In genomic region chr3:111692593-111693552, GRCh38 we compare ENCODE assay signal across 12 cellular contexts. TPM values are rescaled to one million over a fixed set of nuclear protein-coding genes. Genes with fewer than 3 reads are reported as not detected.
A peak's percentile ranks its signal among the peaks of the same experiment; 100 is the strongest.
DNase-seq lines count a peak whose midpoint lies in the region; ATAC-seq and TF ChIP-seq lines count a peak whose summit lies in the region.
"Had no signal": no experiment of that assay in that cellular context is flagged by ENCODE, and none has a peak within 500 bp of the region (broad histone marks: within the 10 kb centered on the region; RNA-seq: fewer than 3 reads in every experiment).

No MANE protein-coding gene starts in this region.

- H3K36me3 ChIP-seq in Karpas-422 (ENCODE audit: insufficient read depth, low read length): no peaks in the 10 kb centered on the region
- H3K36me3 ChIP-seq in psoas muscle (ENCODE audit: insufficient read depth in 1 of 2, low read depth in 1 of 2): no peaks in the 10 kb centered on the region
- H3K36me3 ChIP-seq in MG63: no peaks in the 10 kb centered on the region
- H3K36me3 ChIP-seq in esophagus muscularis mucosa: no peaks in the 10 kb centered on the region
- H3K36me3 ChIP-seq: gastroesophageal sphincter, WERI-Rb-1 had no signal

- H3K9me3 ChIP-seq in Karpas-422 (ENCODE audit: low read length) (no peaks in the 10 kb centered on the region), psoas muscle (no peaks in the 10 kb centered on the region), MG63 (no peaks in the 10 kb centered on the region), esophagus muscularis mucosa (no peaks in the 10 kb centered on the region)
- H3K9me3 ChIP-seq: gastroesophageal sphincter had no signal

- whole genome bisulfite sequencing in psoas muscle, 3 donors: 35 to 52% (median 40%) methylated on average over 8 of the region's 8 CpGs
- WGBS in esophagus muscularis mucosa: 63% methylated on average over 8 of the region's 8 CpGs

- no peak for TF ChIP-seq EP300 in esophagus muscularis mucosa (IDR thresholded peaks at IDR 0.05)

- H3K27me3 ChIP-seq in Karpas-422 (ENCODE audit: low read length) (no peaks in the 10 kb centered on the region), psoas muscle (ENCODE audit: insufficient read depth in 3 of 3, low read length in 2 of 3) (no peaks in the 10 kb centered on the region), MG63 (no peaks in the 10 kb centered on the region), esophagus muscularis mucosa (no peaks in the 10 kb centered on the region)
- H3K27me3 ChIP-seq: gastroesophageal sphincter had no signal

- H3K27ac ChIP-seq in Karpas-422 (ENCODE audit: low read length): no peak overlapping the region
- H3K27ac ChIP-seq in psoas muscle: no peak overlapping the region
- no peak overlapping the region for H3K27ac ChIP-seq in esophagus muscularis mucosa (replicated peaks in 1 of 4)
- H3K27ac ChIP-seq: gastroesophageal sphincter, WERI-Rb-1 had no signal

- no peaks in the 10 kb centered on the region for H3K9me3 Mint-ChIP-seq in activated CD8-positive, alpha-beta memory T cell treated with anti-CD3 and anti-CD28 coated beads, Interleukin-2, amount 10 ng/mL, durations not matched to agents 7 days and 5 days (ENCODE audit: low read depth)

- no peaks in the 10 kb centered on the region for H3K79me2 ChIP-seq in Karpas-422 (ENCODE audit: low read length)

- peaks cover 17% of the 10 kb centered on the region for H3K4me1 ChIP-seq in Karpas-422 (ENCODE audit: low read length)
- H3K4me1 ChIP-seq in psoas muscle: peaks cover 3% of the 10 kb centered on the region
- H3K4me1 ChIP-seq in esophagus muscularis mucosa: no peaks in the 10 kb centered on the region
- H3K4me1 ChIP-seq: gastroesophageal sphincter had no signal

- TF ChIP-seq POLR2A in esophagus muscularis mucosa (IDR thresholded peaks at IDR 0.05; ENCODE audit: low read depth): no peak

- H3K9me2 ChIP-seq in Karpas-422 (replicated peaks; ENCODE audit: insufficient read depth, low read length): no peaks in the 10 kb centered on the region

- H3K27me3 Mint-ChIP-seq in activated CD8-positive, alpha-beta memory T cell treated with anti-CD3 and anti-CD28 coated beads, Interleukin-2, amount 10 ng/mL, durations not matched to agents 7 days and 5 days: no peaks in the 10 kb centered on the region

- CTCF ChIA-PET in activated CD8-positive, alpha-beta memory T cell treated with anti-CD3 and anti-CD28 coated beads, Interleukin-2, amount 10 ng/mL, durations not matched to agents 7 days and 5 days (lab: Charles Lee): interaction anchor here (0.7 to 2.8 kb wide), 8 partner anchors 8 to 275 kb away, joined by 3 to 21 read pairs (median 4); no protein-coding TSS in a partner anchor

- no peaks in the 10 kb centered on the region; the same call in 1 of the 2 replicates for H4K20me1 ChIP-seq in Karpas-422 (ENCODE audit: insufficient read depth, low read depth, low read length)

- peaks cover 80% of the 10 kb centered on the region for H3K4me1 Mint-ChIP-seq in activated CD8-positive, alpha-beta memory T cell treated with anti-CD3 and anti-CD28 coated beads, Interleukin-2, amount 10 ng/mL, durations not matched to agents 7 days and 5 days

- peaks cover 16% of the 10 kb centered on the region for H3K36me3 Mint-ChIP-seq in activated CD8-positive, alpha-beta memory T cell treated with anti-CD3 and anti-CD28 coated beads, Interleukin-2, amount 10 ng/mL, durations not matched to agents 7 days and 5 days

- TF ChIP-seq CTCF in psoas muscle (IDR thresholded peaks at IDR 0.05) (no peak), esophagus muscularis mucosa (IDR thresholded peaks at IDR 0.05) (no peak)

- peak overlapping the region; percentile 16 for H3K4me2 ChIP-seq in Karpas-422 (ENCODE audit: low read depth, low read length, poor library complexity, severe bottlenecking)

- DNase-seq in activated CD8-positive, alpha-beta memory T cell treated with anti-CD3 and anti-CD28 coated beads, Interleukin-2, amount 10 ng/mL, durations not matched to agents 7 days and 5 days: no peak
- no peak for DNase-seq in activated CD8-positive, alpha-beta memory T cell treated with anti-CD3 and anti-CD28 coated beads for 24 hours
- DNase-seq in Karpas-422: peak; percentile 49
- DNase-seq in psoas muscle: no peak
- DNase-seq in MG63: no peak
- no peak for DNase-seq in esophagus muscularis mucosa (ENCODE audit: extremely low spot score)
- DNase-seq: KBM-7, NCI-H1930, WERI-Rb-1 had no signal

- peak overlapping the region; percentile 52 for H3K27ac Mint-ChIP-seq in activated CD8-positive, alpha-beta memory T cell treated with anti-CD3 and anti-CD28 coated beads, Interleukin-2, amount 10 ng/mL, durations not matched to agents 7 days and 5 days

- H3K9ac ChIP-seq in Karpas-422 (ENCODE audit: low read length): no peak overlapping the region

- ATAC-seq in activated CD8-positive, alpha-beta memory T cell treated with anti-CD3 and anti-CD28 coated beads, Interleukin-2, amount 10 ng/mL, durations not matched to agents 7 days and 5 days: no peak
- ATAC-seq in HG02588 (IDR thresholded peaks at IDR 0.05; ENCODE audit: unreplicated experiment) (peak; percentile 46), psoas muscle (peak; percentile 83 to 98 (median 94)), GM21619 (IDR thresholded peaks at IDR 0.05; ENCODE audit: unreplicated experiment) (no peak)
- ATAC-seq: gastroesophageal sphincter had no signal

- peak overlapping the region; percentile 6 for H3K4me3 Mint-ChIP-seq in activated CD8-positive, alpha-beta memory T cell treated with anti-CD3 and anti-CD28 coated beads, Interleukin-2, amount 10 ng/mL, durations not matched to agents 7 days and 5 days

- no peak overlapping the region for H2AFZ ChIP-seq in Karpas-422 (ENCODE audit: low read length)

- intact Hi-C loops in psoas muscle (cut with DNase I): no loop called here
- intact Hi-C loops in esophagus muscularis mucosa (cut with DNase I): no loop called here

- H3K4me3 ChIP-seq in Karpas-422 (ENCODE audit: low read length): no peak overlapping the region
- H3K4me3 ChIP-seq in psoas muscle: no peak overlapping the region
- no peak overlapping the region for H3K4me3 ChIP-seq in MG63
- no peak overlapping the region for H3K4me3 ChIP-seq in esophagus muscularis mucosa
- H3K4me3 ChIP-seq: gastroesophageal sphincter had no signal

RNA-seq across cellular contexts. Expression of gene PLCXD2, which starts 18.4 kb away (rescaled TPM):
- 10 to 100 TPM; 16.7 to 21.1 TPM for total RNA-seq in activated CD8-positive, alpha-beta memory T cell treated with anti-CD3 and anti-CD28 coated beads, Interleukin-2, amount 10 ng/mL, durations not matched to agents 7 days and 5 days
- total RNA-seq in Karpas-422 (2014; rRNA removed; shearing (Covaris generic); ENCODE audit: low replicate concordance): 3.0 and 4.5 TPM in 2 replicates
- total RNA-seq in psoas muscle (1 to 10 TPM in 1 of 4 donors, under 1 TPM in 3; 0.15 to 1.6 (median 0.33) TPM), esophagus muscularis mucosa (1 to 10 TPM in 1 of 4 donors, under 1 TPM in 3; 0.33 to 1.0 (median 0.52) TPM)
- polyA plus RNA-seq in psoas muscle: under 1 TPM; 0.08 to 0.25 (median 0.22) TPM
- total RNA-seq in MG63 (2014; rRNA removed; shearing (Covaris generic); ENCODE audit: low replicate concordance): 1.5 and 2.5 TPM in 2 replicates

Comparison
In these comparisons a context has a peak if more than half of its experiments do, and no peak if none do; other contexts are left out.
1. ATAC-seq: peak in HG02588 (single experiment) and psoas muscle (4 of 4); none in activated CD8-positive, alpha-beta memory T cell treated with anti-CD3 and anti-CD28 coated beads, Interleukin-2, amount 10 ng/mL, durations not matched to agents 7 days and 5 days (single experiment) and GM21619 (single experiment).